15 cellular contexts compared by ENCODE assay signal in the genomic region with DNA sequence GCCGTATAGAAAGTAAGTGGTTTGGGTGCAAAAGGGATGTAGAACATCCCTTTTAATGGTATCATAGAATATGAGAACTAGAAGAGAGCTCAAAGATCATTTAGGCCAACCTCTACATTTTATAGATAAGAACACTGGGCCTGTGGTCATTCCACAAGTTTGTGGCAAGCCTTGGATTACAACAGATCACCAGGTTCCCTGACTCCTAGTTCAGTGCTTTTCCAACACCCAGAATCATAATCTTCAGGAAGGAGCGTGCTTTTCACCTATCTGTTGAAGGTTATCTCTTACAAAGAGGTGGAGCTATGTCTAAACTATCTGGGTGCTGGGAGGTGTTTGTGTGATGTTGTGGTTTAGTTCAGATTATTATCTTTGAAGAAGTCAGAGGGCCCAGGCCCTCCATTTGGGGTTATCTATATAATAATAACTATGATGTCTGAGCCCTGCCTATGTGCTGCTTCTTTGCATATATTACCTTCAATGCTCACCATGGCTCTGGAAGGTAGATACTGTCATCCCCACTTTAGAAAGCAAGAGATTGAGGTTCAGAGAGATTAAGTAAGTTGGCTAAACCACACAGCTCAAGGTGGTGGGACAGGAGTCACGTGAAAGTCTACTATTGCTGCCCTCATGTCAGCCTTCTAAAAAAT. TPM values are rescaled to one million over a fixed set of nuclear protein-coding genes. Genes with fewer than 3 reads are reported as not detected.
DNase-seq lines count a peak whose midpoint lies in the region; ATAC-seq, FAIRE-seq and TF ChIP-seq lines count a peak whose summit lies in the region.
"Had no signal": no experiment of that assay in that cellular context is flagged by ENCODE, and none has a peak within 500 bp of the region (broad histone marks: within the 10 kb centered on the region; RNA-seq: fewer than 3 reads in every experiment).

No MANE protein-coding gene starts in this region.

- FAIRE-seq in GM19239 (lab: Jason Lieb, UNC) (peak; percentile 82), RCC 7860 (lab: Jason Lieb, UNC) (no peak)
- FAIRE-seq: islet of Langerhans had no signal

- H3K9me3 Mint-ChIP-seq in CD4-positive, CD25-positive, alpha-beta regulatory T cell = no peaks in the 10 kb centered on the region
- H3K9me3 Mint-ChIP-seq in activated T-cell treated with anti-CD3 and anti-CD28 coated beads, Interleukin-2, amount 50 U/mL, for 72 hours = no peaks in the 10 kb centered on the region

- peaks cover 54% of the 10 kb centered on the region for H3K36me3 Mint-ChIP-seq in CD4-positive, CD25-positive, alpha-beta regulatory T cell
- peaks cover 32 to 88% of the 10 kb centered on the region in 2 donors for H3K36me3 Mint-ChIP-seq in activated T-cell treated with anti-CD3 and anti-CD28 coated beads, Interleukin-2, amount 50 U/mL, for 72 hours (ENCODE audit: insufficient read depth in 2 of 2)

- no peaks in the 10 kb centered on the region for H3K9me3 ChIP-seq in CD4-positive, CD25-positive, alpha-beta regulatory T cell (ENCODE audit: control insufficient read depth in 2 of 2, low read length in 2 of 2)
- no peaks in the 10 kb centered on the region for H3K9me3 ChIP-seq in lung (ENCODE audit: control insufficient read depth in 2 of 2, insufficient read depth in 1 of 2, low read length in 1 of 2)
- H3K9me3 ChIP-seq: prostate gland had no signal

- 81% methylated on average over 3 of the region's 3 CpGs for WGBS in lung, 2 donors

- H3K36me3 ChIP-seq in CD4-positive, CD25-positive, alpha-beta regulatory T cell (ENCODE audit: control insufficient read depth, insufficient read depth, low read length) = peaks cover 49% of the 10 kb centered on the region
- H3K36me3 ChIP-seq in lung (ENCODE audit: control insufficient read depth in 2 of 2, insufficient read depth in 2 of 2, low read length in 2 of 2) = no peaks in the 10 kb centered on the region
- H3K36me3 ChIP-seq: brain microvascular endothelial cell, prostate gland had no signal

- H3K4me3 ChIP-seq in CD4-positive, CD25-positive, alpha-beta regulatory T cell (ENCODE audit: low read depth, low read length) = peak overlapping the region; percentile 69
- no peak overlapping the region for H3K4me3 ChIP-seq in lung
- H3K4me3 ChIP-seq: prostate gland had no signal

- no peaks in the 10 kb centered on the region for H3K27me3 Mint-ChIP-seq in CD4-positive, CD25-positive, alpha-beta regulatory T cell
- no peaks in the 10 kb centered on the region for H3K27me3 Mint-ChIP-seq in activated T-cell treated with anti-CD3 and anti-CD28 coated beads, Interleukin-2, amount 50 U/mL, for 72 hours (ENCODE audit: low read depth)

- H3K27me3 ChIP-seq in CD4-positive, CD25-positive, alpha-beta regulatory T cell (ENCODE audit: control insufficient read depth, insufficient read depth, low read length) = no peaks in the 10 kb centered on the region
- no peaks in the 10 kb centered on the region for H3K27me3 ChIP-seq in lung (ENCODE audit: control insufficient read depth, insufficient read depth)
- H3K27me3 ChIP-seq: brain microvascular endothelial cell had no signal

- peaks cover 91% of the 10 kb centered on the region for H3K4me1 ChIP-seq in CD4-positive, CD25-positive, alpha-beta regulatory T cell (ENCODE audit: control insufficient read depth, insufficient read depth, low read length, poor library complexity, severe bottlenecking)
- H3K4me1 ChIP-seq in lung (ENCODE audit: control insufficient read depth in 2 of 2, insufficient read depth in 2 of 2, low read length in 2 of 2) = no peaks in the 10 kb centered on the region
- H3K4me1 ChIP-seq: prostate gland had no signal

- DNase-seq in CD4-positive, CD25-positive, alpha-beta regulatory T cell = peak; percentile 39 to 79 (median 73)
- DNase-seq in GM19239 (ENCODE audit: insufficient read length, low spot score) (no peak), lung (ENCODE audit: low spot score) (peak; percentile 5), GM13976 (ENCODE audit: low spot score) (no peak), RCC 7860 (ENCODE audit: low spot score) (no peak)
- peak in 1 of 2 donors; percentile 10 for DNase-seq in activated T-cell treated with anti-CD3 and anti-CD28 coated beads, Interleukin-2, amount 50 U/mL, for 72 hours
- DNase-seq: brain microvascular endothelial cell, KG1, NCI-H1436 treated with DMSO at 0.1 percent for 48 hours, NCI-H526 treated with DMSO at 0.1 percent for 48 hours had no signal

- peak overlapping the region; percentile 71 to 90 (median 80) for H3K4me3 Mint-ChIP-seq in CD4-positive, CD25-positive, alpha-beta regulatory T cell
- peak overlapping the region; percentile 45 to 88 for H3K4me3 Mint-ChIP-seq in activated T-cell treated with anti-CD3 and anti-CD28 coated beads, Interleukin-2, amount 50 U/mL, for 72 hours

- peaks cover 63 to 98% (median 84%) of the 10 kb centered on the region in 4 donors for H3K4me1 Mint-ChIP-seq in CD4-positive, CD25-positive, alpha-beta regulatory T cell
- peaks cover 98% of the 10 kb centered on the region for H3K4me1 Mint-ChIP-seq in activated T-cell treated with anti-CD3 and anti-CD28 coated beads, Interleukin-2, amount 50 U/mL, for 72 hours (ENCODE audit: low read depth)

- peak; percentile 37 to 62 for ATAC-seq in CD4-positive, CD25-positive, alpha-beta regulatory T cell (ENCODE audit: low read depth in 2 of 2)
- ATAC-seq in activated T-cell treated with anti-CD3 and anti-CD28 coated beads, Interleukin-2, amount 50 U/mL, for 72 hours (replicated peaks in 1 of 2) = peak; percentile 39 to 74
- no peak for ATAC-seq in lung (ENCODE audit: insufficient read depth, low FRiP score)
- no peak for ATAC-seq in GM18520 (IDR thresholded peaks at IDR 0.05; ENCODE audit: unreplicated experiment)

- in situ Hi-C loops in GM13976 (cut with MboI; ENCODE audit: low sequenced_read_pairs, unreplicated experiment) = no loop called here

- H3K27ac Mint-ChIP-seq in CD4-positive, CD25-positive, alpha-beta regulatory T cell = peak overlapping the region; percentile 90 to 95 (median 93)
- H3K27ac Mint-ChIP-seq in activated T-cell treated with anti-CD3 and anti-CD28 coated beads, Interleukin-2, amount 50 U/mL, for 72 hours = peak overlapping the region; percentile 99

- H3K27ac ChIP-seq in CD4-positive, CD25-positive, alpha-beta regulatory T cell (ENCODE audit: insufficient read depth, low read length, poor library complexity, severe bottlenecking) = peak overlapping the region; percentile 94
- H3K27ac ChIP-seq in lung (ENCODE audit: low read depth in 1 of 2, low read length in 1 of 2) = no peak overlapping the region
- H3K27ac ChIP-seq: brain microvascular endothelial cell, prostate gland had no signal

- no peak for TF ChIP-seq CTCF in lung (IDR thresholded peaks at IDR 0.05; ENCODE audit: control extremely low read depth, extremely low read depth)
- no peak for TF ChIP-seq CTCF in GM13976 (IDR thresholded peaks at IDR 0.05; ENCODE audit: borderline replicate concordance, control extremely low read depth, extremely low read depth, insufficient read depth, missing control alignments)

RNA-seq across cellular contexts. Expression of gene IL2RA, which starts 24.1 kb away (rescaled TPM):
- 220 TPM for total RNA-seq in CD4-positive, CD25-positive, alpha-beta regulatory T cell
- 100 to 1,000 TPM; 159 to 261 (median 179) TPM for polyA plus RNA-seq in CD4-positive, CD25-positive, alpha-beta regulatory T cell
- total RNA-seq in activated T-cell treated with anti-CD3 and anti-CD28 coated beads, Interleukin-2, amount 50 U/mL, for 72 hours = 1,000 to 10,000 TPM in 1 of 2 donors, 100 to 1,000 TPM in 1; 848 to 1,110 TPM
- 1 to 10 TPM; 1.2 to 5.7 TPM for total RNA-seq in lung
- polyA plus RNA-seq in lung = 10 to 100 TPM in 1 of 2 donors, under 1 TPM in 1; 0.24 to 10.3 TPM
- total RNA-seq: RPMI7951 had no signal
- polyA plus RNA-seq: BJ had no signal

RNA-seq across cellular contexts. Expression of gene RBM17, which starts 50.7 kb away (rescaled TPM):
- 168 TPM for total RNA-seq in CD4-positive, CD25-positive, alpha-beta regulatory T cell
- 10 to 100 TPM; 63.6 to 88.2 (median 65.7) TPM for polyA plus RNA-seq in CD4-positive, CD25-positive, alpha-beta regulatory T cell
- total RNA-seq in activated T-cell treated with anti-CD3 and anti-CD28 coated beads, Interleukin-2, amount 50 U/mL, for 72 hours = 100 to 1,000 TPM; 156 to 200 TPM
- total RNA-seq in lung = 100 to 1,000 TPM in 1 of 2 donors, 10 to 100 TPM in 1; 84.5 to 103 TPM
- polyA plus RNA-seq in lung = 10 to 100 TPM; 65.5 to 76.7 TPM

Comparison
In these comparisons a context has a peak if more than half of its experiments do, and no peak if none do; other contexts are left out.
1. ATAC-seq: peak in CD4-positive, CD25-positive, alpha-beta regulatory T cell (2 of 2) and activated T-cell treated with anti-CD3 and anti-CD28 coated beads, Interleukin-2, amount 50 U/mL, for 72 hours (2 of 2); none in lung (single experiment) and GM18520 (single experiment).
2. DNase-seq: peak in CD4-positive, CD25-positive, alpha-beta regulatory T cell (3 of 3) and lung (single experiment); none in GM19239 (single experiment), GM13976 (single experiment) and RCC 7860 (single experiment).
3. RNA of gene IL2RA, which starts 24.1 kb away (total RNA-seq): 848 to 1,110 TPM in activated T-cell treated with anti-CD3 and anti-CD28 coated beads, Interleukin-2, amount 50 U/mL, for 72 hours and 220 TPM in CD4-positive, CD25-positive, alpha-beta regulatory T cell (single experiment); 1.2 to 5.7 TPM in lung; every median in the first group is over 10 times any median in the second.